Comparison of ENCODE assay signal across 20 cellular contexts in genomic region chr19:54454781-54455675, GRCh38. TPM values are rescaled to one million over a fixed set of nuclear protein-coding genes. Genes with fewer than 3 reads are reported as not detected.
A peak's percentile ranks its signal among the peaks of the same experiment; 100 is the strongest.
DNase-seq lines count a peak whose midpoint lies in the region; ATAC-seq, FAIRE-seq and TF ChIP-seq lines count a peak whose summit lies in the region.
"Had no signal": no experiment of that assay in that cellular context is flagged by ENCODE, and none has a peak within 500 bp of the region (broad histone marks: within the 10 kb centered on the region; RNA-seq: fewer than 3 reads in every experiment).

No MANE protein-coding gene starts in this region.

- H3K4me3 ChIP-seq in GM12878, result no peak overlapping the region

- no peaks in the 10 kb centered on the region for H3K27me3 Mint-ChIP-seq in CD4-positive, alpha-beta T cell
- H3K27me3 Mint-ChIP-seq in memory B cell, result no peaks in the 10 kb centered on the region

- H3K27ac ChIP-seq in CD4-positive, alpha-beta T cell (ENCODE audit: low read depth, low read length), result no peak overlapping the region
- no peak overlapping the region for H3K27ac ChIP-seq in GM12878 (ENCODE audit: control insufficient read depth, insufficient read depth)

- no peaks in the 10 kb centered on the region for H3K9me3 Mint-ChIP-seq in CD4-positive, alpha-beta T cell
- no peaks in the 10 kb centered on the region for H3K9me3 Mint-ChIP-seq in memory B cell

- POLR2A ChIA-PET in CD4-positive, alpha-beta T cell (lab: Charles Lee), result interaction anchor here (1.8 kb wide), 1 partner anchor 7 kb away, joined by 5 read pairs; no protein-coding TSS in a partner anchor
- POLR2A ChIA-PET in GM12878 (lab: Charles Lee), result interaction anchor here (0.6 kb wide), 1 partner anchor 66 kb away, joined by 6 read pairs; no protein-coding TSS in a partner anchor

- DNase-seq in CD4-positive, alpha-beta T cell, result no peak
- DNase-seq in GM12878 (ENCODE audit: low read depth, low spot score) (no peak), memory B cell (ENCODE audit: low spot score in 2 of 2) (no peak), cardiac septum (ENCODE audit: low spot score) (no peak), NCI-H1105 (lab: John Stamatoyannopoulos, UW) (no peak)
- DNase-seq: BE2C; CD4-positive, alpha-beta memory T cell; GF-D8; GOT3; NCI-H1105 treated with DMSO at 0.1 percent for 48 hours; NCI-H1694; NCI-H2081 treated with DMSO at 0.1 percent for 48 hours; NK-92 treated with Interleukin-12 subunit alpha and Interleukin-12 subunit beta, amount 100 ng/mL, for 24 hours; Right ventricle myocardium superior had no signal

- no peaks in the 10 kb centered on the region for H3K4me1 ChIP-seq in GM12878 (ENCODE audit: control insufficient read depth, insufficient read depth, low read length)
- H3K4me1 ChIP-seq: BE2C had no signal

- no peak overlapping the region for H2AFZ ChIP-seq in GM12878 (ENCODE audit: control insufficient read depth, low read depth, low read length)

- no peaks in the 10 kb centered on the region for H3K27me3 ChIP-seq in CD4-positive, alpha-beta T cell (ENCODE audit: control insufficient read depth, insufficient read depth, low read length)
- no peaks in the 10 kb centered on the region for H3K27me3 ChIP-seq in GM12878 (replicated peaks in 1 of 2; ENCODE audit: control insufficient read depth in 2 of 2, insufficient read depth in 2 of 2, low read length in 1 of 2)
- H3K27me3 ChIP-seq: BE2C had no signal

- no peak for TF ChIP-seq POLR2A in GM12878 (IDR thresholded peaks at IDR 0.05; ENCODE audit: low read depth, low read length)

- 95% methylated on average over 32 of the region's 33 CpGs for WGBS in GM12878 (ENCODE audit: insufficient coverage, insufficient replicate concordance, low lambda C conversion rate, missing lambda C conversion rate)

- H3K36me3 Mint-ChIP-seq in CD4-positive, alpha-beta T cell (ENCODE audit: low read depth), result peaks cover 99% of the 10 kb centered on the region
- H3K36me3 Mint-ChIP-seq in memory B cell, result peaks cover 37% of the 10 kb centered on the region

- peaks cover 26 to 68% of the 10 kb centered on the region in 2 experiments for H3K36me3 ChIP-seq in GM12878 (ENCODE audit: control insufficient read depth in 2 of 2, insufficient read depth in 2 of 2, low read length in 1 of 2)

- CTCF ChIA-PET in CD4-positive, alpha-beta T cell (lab: Charles Lee), result no interaction called here
- CTCF ChIA-PET in GM12878 (lab: Yijun Ruan, JAX), result no interaction called here

- intact Hi-C loops in CD4-positive, alpha-beta T cell (cut with DNase I, micrococcal nuclease), result loop anchor here in 1 of 2 experiments (5.0 kb wide), 1 partner anchor 637 kb away; no protein-coding TSS in a partner anchor
- intact Hi-C loops in GM12878 (cut with micrococcal nuclease; ENCODE audit: unreplicated experiment), result no loop called here
- intact Hi-C loops in cardiac septum (cut with DNase I), result no loop called here

- in situ Hi-C loops in GM12878 (cut with MboI), result no loop called here

- ATAC-seq in CD4-positive, alpha-beta T cell (ENCODE audit: poor library complexity), result no peak
- ATAC-seq in GM12878 (no peak), memory B cell (ENCODE audit: low read depth) (no peak), GM21526 (IDR thresholded peaks at IDR 0.05; ENCODE audit: low FRiP score, unreplicated experiment) (no peak)

- no peak for TF ChIP-seq CTCF in CD4-positive, alpha-beta T cell (IDR thresholded peaks at IDR 0.05)
- no peak for TF ChIP-seq CTCF in GM12878 (IDR thresholded peaks at IDR 0.05 in 2 of 3, conservative IDR thresholded peaks at IDR 0.05 in 1 of 3; ENCODE audit: control insufficient read depth in 2 of 3, extremely low read depth in 1 of 3, insufficient read depth in 1 of 3, low read depth in 3 of 3, low read length in 3 of 3)

- TF ChIP-seq EP300 in GM12878 (IDR thresholded peaks at IDR 0.05; ENCODE audit: borderline replicate concordance in 1 of 2, control insufficient read depth in 1 of 2, low read depth in 2 of 2, low read length in 2 of 2), result no peak

- peaks cover 45% of the 10 kb centered on the region for H3K4me1 Mint-ChIP-seq in CD4-positive, alpha-beta T cell (ENCODE audit: low read depth)
- H3K4me1 Mint-ChIP-seq in memory B cell, result peaks cover 23% of the 10 kb centered on the region

- RAD21 ChIA-PET in GM12878 (lab: Charles Lee; ENCODE audit: unreplicated experiment), result interaction anchor here (0.5 kb wide), 1 partner anchor 26 kb away, joined by 4 read pairs; no protein-coding TSS in a partner anchor

- H3K79me2 ChIP-seq in GM12878 (ENCODE audit: control insufficient read depth, insufficient read depth, low read length), result peaks cover 24% of the 10 kb centered on the region

- H4K20me1 ChIP-seq in GM12878 (ENCODE audit: control insufficient read depth, insufficient read depth), result peaks cover 1% of the 10 kb centered on the region

- H3K4me3 Mint-ChIP-seq in CD4-positive, alpha-beta T cell, result peak overlapping the region; percentile 15
- no peak overlapping the region for H3K4me3 Mint-ChIP-seq in memory B cell

- no TSS peak for BruUV-seq in GM12878 (replicated peaks; lab: Mats Ljungman, UMichigan)

- SMC1A ChIA-PET in GM12878 (lab: Charles Lee; ENCODE audit: uncharacterized antibody, unreplicated experiment), result no interaction called here

- H3K4me2 ChIP-seq in GM12878 (ENCODE audit: control insufficient read depth, insufficient read depth), result no peak overlapping the region

- TF ChIP-seq RAD21 in GM12878 (IDR thresholded peaks at IDR 0.05; ENCODE audit: insufficient read depth, low read depth, low read length), result no peak

- no peak for FAIRE-seq in GM12878 (lab: Jason Lieb, UNC)
- FAIRE-seq: A204.1, GM19239, RCC 7860 had no signal

- H3K9ac ChIP-seq in GM12878 (ENCODE audit: control insufficient read depth, insufficient read depth, low read length), result no peak overlapping the region

- H3K27ac Mint-ChIP-seq in CD4-positive, alpha-beta T cell, result peak overlapping the region; percentile 27
- H3K27ac Mint-ChIP-seq in memory B cell, result peak overlapping the region; percentile 58

- no peaks in the 10 kb centered on the region for H3K9me3 ChIP-seq in CD4-positive, alpha-beta T cell (ENCODE audit: control insufficient read depth, low read length)
- H3K9me3 ChIP-seq in GM12878 (replicated peaks; ENCODE audit: control insufficient read depth, insufficient read depth, low read length), result no peaks in the 10 kb centered on the region
- H3K9me3 ChIP-seq: BE2C had no signal

RNA-seq across cellular contexts. Expression of gene LENG8, which starts 6.0 kb away (rescaled TPM):
- total RNA-seq in CD4-positive, alpha-beta T cell, result 100 to 1,000 TPM; 610 to 639 TPM
- total RNA-seq in GM12878 (2013; cell fraction: nucleolus; rRNA removed), result 745 and 840 TPM in 2 replicates
- total RNA-seq in GM12878 (2014; rRNA removed) (21.7 and 26.3 TPM in 2 replicates), GM12878 (2014; rRNA removed; fragmentation: Illumina TruSeq; extraction: Trizol) (11.3 and 11.5 TPM in 2 replicates), GM12878 (2021) (119 and 145 TPM in 2 replicates), cardiac septum (86.5 TPM)
- polyA plus RNA-seq in GM12878 (2011; ENCODE audit: low read depth), result 107 TPM
- polyA plus RNA-seq in GM12878 (2011; rRNA removed) (16.2 and 36.4 TPM in 2 replicates), GM12878 (2014; fragmentation: Illumina TruSeq; extraction: Trizol) (14.8 and 32.4 TPM in 2 replicates), GM12878 (2014; fragmentation: Nextera tagmentation; extraction: Ambion mirVana) (1 to 10 TPM; 2.3 to 2.5 TPM), GM12878 (2014; rRNA removed) (143 and 168 TPM in 2 replicates), GM12878 (2016; fragmentation: Nextera tagmentation; extraction: Ambion mirVana) (10 to 100 TPM; 46.0 to 51.4 TPM)
- polyA plus RNA-seq in GM12878 (2011; cell fraction: cytosol; rRNA removed), result 67.6 and 93.3 TPM in 2 replicates
- polyA plus RNA-seq in GM12878 (2011; cell fraction: nucleus; rRNA removed), result 848 and 1,111 TPM in 2 replicates
- polyA plus RNA-seq in GM12878 (2012), result 140 and 142 TPM in 2 replicates
- 30.6 and 63.8 TPM in 2 replicates for polyA minus RNA-seq in GM12878 (2011; rRNA and poly(A)+ RNA removed)
- polyA minus RNA-seq in GM12878 (2011; cell fraction: cytosol; rRNA and poly(A)+ RNA removed), result 25.0 and 27.4 TPM in 2 replicates
- polyA minus RNA-seq in GM12878 (2011; cell fraction: nucleus; rRNA and poly(A)+ RNA removed), result 96.6 and 120 TPM in 2 replicates

RNA-seq across cellular contexts. Expression of gene LENG9, which starts 8.6 kb away (rescaled TPM):
- total RNA-seq in CD4-positive, alpha-beta T cell, result 1 to 10 TPM; 2.8 to 2.9 TPM
- 3.4 and 4.5 TPM in 2 replicates for total RNA-seq in GM12878 (2013; cell fraction: nucleolus; rRNA removed)
- total RNA-seq in GM12878 (2014; rRNA removed) (2.9 and 4.0 TPM in 2 replicates), GM12878 (2014; rRNA removed; fragmentation: Illumina TruSeq; extraction: Trizol) (0.76 and 0.78 TPM in 2 replicates), GM12878 (2021) (2.5 and 3.5 TPM in 2 replicates), cardiac septum (2.9 TPM)
- 0.26 TPM for polyA plus RNA-seq in GM12878 (2011; ENCODE audit: low read depth)
- polyA plus RNA-seq in GM12878 (2011; rRNA removed) (0.09 and 0.20 TPM in 2 replicates), GM12878 (2014; fragmentation: Illumina TruSeq; extraction: Trizol) (0.11 and 0.46 TPM in 2 replicates), GM12878 (2014; fragmentation: Nextera tagmentation; extraction: Ambion mirVana) (1 to 10 TPM in 1 of 2 experiments, under 1 TPM in 1; 0.18 to 1.7 TPM), GM12878 (2014; rRNA removed) (2.1 and 2.7 TPM in 2 replicates), GM12878 (2016; fragmentation: Nextera tagmentation; extraction: Ambion mirVana) (under 1 TPM in 1 of 2 experiments, not detected in 1; 0.09 TPM)
- 0.27 and 0.55 TPM in 2 replicates for polyA plus RNA-seq in GM12878 (2011; cell fraction: cytosol; rRNA removed)
- 0.67 and 0.78 TPM in 2 replicates for polyA plus RNA-seq in GM12878 (2011; cell fraction: nucleus; rRNA removed)
- 1.1 and 1.8 TPM in 2 replicates for polyA plus RNA-seq in GM12878 (2012)
- 0.22 and 1.8 TPM in 2 replicates for polyA minus RNA-seq in GM12878 (2011; rRNA and poly(A)+ RNA removed)
- 1.2 and 1.7 TPM in 2 replicates for polyA minus RNA-seq in GM12878 (2011; cell fraction: cytosol; rRNA and poly(A)+ RNA removed)
- 2.8 and 3.3 TPM in 2 replicates for polyA minus RNA-seq in GM12878 (2011; cell fraction: nucleus; rRNA and poly(A)+ RNA removed)

RNA-seq across cellular contexts. Expression of gene CDC42EP5, which starts 18.1 kb away (rescaled TPM):
- total RNA-seq in CD4-positive, alpha-beta T cell, result not detected
- total RNA-seq in GM12878 (2013; cell fraction: nucleolus; rRNA removed), result 3.9 and 7.3 TPM in 2 replicates
- total RNA-seq in GM12878 (2014; rRNA removed), result 1.3 and 1.8 TPM in 2 replicates
- 1.2 TPM in 1 of 2 replicates, not detected in the other for total RNA-seq in GM12878 (2014; rRNA removed; fragmentation: Illumina TruSeq; extraction: Trizol)
- 1.4 and 1.5 TPM in 2 replicates for total RNA-seq in GM12878 (2021)
- not detected for polyA plus RNA-seq in GM12878 (2011; ENCODE audit: low read depth)
- polyA plus RNA-seq in GM12878 (2011; rRNA removed), result 0.40 and 0.42 TPM in 2 replicates
- 0.81 and 1.2 TPM in 2 replicates for polyA plus RNA-seq in GM12878 (2011; cell fraction: cytosol; rRNA removed)
- polyA plus RNA-seq in GM12878 (2011; cell fraction: nucleus; rRNA removed), result 0.23 and 0.99 TPM in 2 replicates
- 0.49 and 0.79 TPM in 2 replicates for polyA plus RNA-seq in GM12878 (2012)
- polyA plus RNA-seq in GM12878 (2014; fragmentation: Illumina TruSeq; extraction: Trizol), result not detected in 2 replicates
- not detected for polyA plus RNA-seq in GM12878 (2014; fragmentation: Nextera tagmentation; extraction: Ambion mirVana)
- 1.1 and 1.4 TPM in 2 replicates for polyA plus RNA-seq in GM12878 (2014; rRNA removed)
- not detected for polyA plus RNA-seq in GM12878 (2016; fragmentation: Nextera tagmentation; extraction: Ambion mirVana)
- polyA minus RNA-seq in GM12878 (2011; rRNA and poly(A)+ RNA removed), result not detected in 2 replicates
- not detected in 2 replicates for polyA minus RNA-seq in GM12878 (2011; cell fraction: cytosol; rRNA and poly(A)+ RNA removed)
- polyA minus RNA-seq in GM12878 (2011; cell fraction: nucleus; rRNA and poly(A)+ RNA removed), result not detected in 2 replicates
- total RNA-seq in cardiac septum, result 14.2 TPM
- total RNA-seq: CD4-positive, alpha-beta memory T cell; OCI-LY7 had no signal
- polyA plus RNA-seq: CD4-positive, alpha-beta memory T cell had no signal

RNA-seq across cellular contexts. Expression of gene TTYH1, which starts 39.8 kb away (rescaled TPM):
- not detected for total RNA-seq in CD4-positive, alpha-beta T cell
- total RNA-seq in GM12878 (2013; cell fraction: nucleolus; rRNA removed), result 0.31 and 0.81 TPM in 2 replicates
- total RNA-seq in GM12878 (2014; rRNA removed) (0.27 TPM in 1 of 2 replicates, not detected in the other), GM12878 (2014; rRNA removed; fragmentation: Illumina TruSeq; extraction: Trizol) (0.09 TPM in 1 of 2 replicates, not detected in the other), GM12878 (2021) (0.32 and 0.36 TPM in 2 replicates), cardiac septum (1.3 TPM)
- 0.16 TPM for polyA plus RNA-seq in GM12878 (2011; ENCODE audit: low read depth)
- polyA plus RNA-seq in GM12878 (2011; rRNA removed) (not detected in 2 replicates), GM12878 (2014; fragmentation: Illumina TruSeq; extraction: Trizol) (0.01 TPM in 1 of 2 replicates, not detected in the other), GM12878 (2014; fragmentation: Nextera tagmentation; extraction: Ambion mirVana) (under 1 TPM in 1 of 2 experiments, not detected in 1; 0.05 TPM), GM12878 (2014; rRNA removed) (0.08 TPM in 1 of 2 replicates, not detected in the other), GM12878 (2016; fragmentation: Nextera tagmentation; extraction: Ambion mirVana) (under 1 TPM; 0.16 to 0.26 TPM)
- polyA plus RNA-seq in GM12878 (2011; cell fraction: cytosol; rRNA removed), result 0.08 TPM in 1 of 2 replicates, not detected in the other
- 0.23 and 0.31 TPM in 2 replicates for polyA plus RNA-seq in GM12878 (2011; cell fraction: nucleus; rRNA removed)
- 0.36 and 0.76 TPM in 2 replicates for polyA plus RNA-seq in GM12878 (2012)
- not detected in 2 replicates for polyA minus RNA-seq in GM12878 (2011; rRNA and poly(A)+ RNA removed)
- not detected in 2 replicates for polyA minus RNA-seq in GM12878 (2011; cell fraction: cytosol; rRNA and poly(A)+ RNA removed)
- polyA minus RNA-seq in GM12878 (2011; cell fraction: nucleus; rRNA and poly(A)+ RNA removed), result not detected in 2 replicates
- total RNA-seq: CD4-positive, alpha-beta memory T cell; NCI-H460 had no signal

RNA-seq across cellular contexts. Expression of gene LAIR2, which starts 47.6 kb away (rescaled TPM):
- 1 to 10 TPM in 1 of 2 experiments, not detected in 1; 1.2 TPM for total RNA-seq in CD4-positive, alpha-beta T cell
- not detected in 2 replicates for total RNA-seq in GM12878 (2013; cell fraction: nucleolus; rRNA removed)
- not detected in 2 replicates for total RNA-seq in GM12878 (2014; rRNA removed)
- not detected in 2 replicates for total RNA-seq in GM12878 (2014; rRNA removed; fragmentation: Illumina TruSeq; extraction: Trizol)
- total RNA-seq in GM12878 (2021), result not detected in 2 replicates
- not detected for polyA plus RNA-seq in GM12878 (2011; ENCODE audit: low read depth)
- 0.26 TPM in 1 of 2 replicates, not detected in the other for polyA plus RNA-seq in GM12878 (2011; rRNA removed)
- polyA plus RNA-seq in GM12878 (2011; cell fraction: cytosol; rRNA removed), result 0.27 and 0.40 TPM in 2 replicates
- 0.54 TPM in 1 of 2 replicates, not detected in the other for polyA plus RNA-seq in GM12878 (2011; cell fraction: nucleus; rRNA removed)
- 0.18 TPM in 1 of 2 replicates, not detected in the other for polyA plus RNA-seq in GM12878 (2012)
- polyA plus RNA-seq in GM12878 (2014; fragmentation: Illumina TruSeq; extraction: Trizol), result not detected in 2 replicates
- not detected for polyA plus RNA-seq in GM12878 (2014; fragmentation: Nextera tagmentation; extraction: Ambion mirVana)
- not detected in 2 replicates for polyA plus RNA-seq in GM12878 (2014; rRNA removed)
- not detected for polyA plus RNA-seq in GM12878 (2016; fragmentation: Nextera tagmentation; extraction: Ambion mirVana)
- not detected in 2 replicates for polyA minus RNA-seq in GM12878 (2011; rRNA and poly(A)+ RNA removed)
- polyA minus RNA-seq in GM12878 (2011; cell fraction: cytosol; rRNA and poly(A)+ RNA removed), result not detected in 2 replicates
- polyA minus RNA-seq in GM12878 (2011; cell fraction: nucleus; rRNA and poly(A)+ RNA removed), result not detected in 2 replicates
- not detected for total RNA-seq in cardiac septum
- total RNA-seq: NCI-H460, OCI-LY7, Right ventricle myocardium superior had no signal
